Comparison of ENCODE assay signal across 17 cellular contexts in genomic region chr14:100138955-100139354, GRCh38. TPM values are rescaled to one million over a fixed set of nuclear protein-coding genes. Genes with fewer than 3 reads are reported as not detected.
DNase-seq lines count a peak whose midpoint lies in the region; ATAC-seq and TF ChIP-seq lines count a peak whose summit lies in the region.
"Had no signal": no experiment of that assay in that cellular context is flagged by ENCODE, and none has a peak within 500 bp of the region (broad histone marks: within the 10 kb centered on the region; RNA-seq: fewer than 3 reads in every experiment).

No MANE protein-coding gene starts in this region.

- DNase-seq in T-helper 2 cell treated with Interferon-gamma antibody and Interleukin-4, amounts not matched to agents 5 μg/mL and 100 μg/mL, for 36 hours (ENCODE audit: low spot score), result no peak
- DNase-seq in T-helper 2 cell (no peak), DND-41 (no peak), activated gamma-delta T cell treated with Interleukin-2 at 50 U/mL for 16 hours (no peak), DMS114 treated with DMSO at 0.1 percent for 48 hours (lab: John Stamatoyannopoulos, UW; ENCODE audit: unreplicated experiment) (no peak)
- no peak for DNase-seq in activated naive CD8-positive, alpha-beta T cell treated with anti-CD3 and anti-CD28 coated beads for 36 hours
- DNase-seq in naive thymus-derived CD8-positive, alpha-beta T cell, result no peak
- DNase-seq in CD4-positive, alpha-beta memory T cell, result no peak
- DNase-seq: COR-L47, H9, Kasumi-1, NCI-H1417, NCI-H2081, NCI-H510A treated with DMSO at 0.1 percent for 48 hours had no signal

- H3K4me1 Mint-ChIP-seq in T-helper 2 cell treated with Interferon-gamma antibody and Interleukin-4, amounts not matched to agents 5 μg/mL and 100 μg/mL, for 36 hours (ENCODE audit: low read depth), result peaks cover 2% of the 10 kb centered on the region
- H3K4me1 Mint-ChIP-seq in activated naive CD8-positive, alpha-beta T cell treated with anti-CD3 and anti-CD28 coated beads for 36 hours, result peaks cover 10% of the 10 kb centered on the region
- H3K4me1 Mint-ChIP-seq in naive thymus-derived CD8-positive, alpha-beta T cell, result peaks cover 5 to 41% (median 12%) of the 10 kb centered on the region in 4 donors
- H3K4me1 Mint-ChIP-seq in CD4-positive, alpha-beta memory T cell, result peaks cover 0 to 22% (median 7%) of the 10 kb centered on the region in 4 donors

- H2AFZ ChIP-seq in DND-41 (ENCODE audit: low read depth, low read length), result no peak overlapping the region

- peak overlapping the region; percentile 20 for H3K27ac Mint-ChIP-seq in T-helper 2 cell treated with Interferon-gamma antibody and Interleukin-4, amounts not matched to agents 5 μg/mL and 100 μg/mL, for 36 hours
- peak overlapping the region; percentile 32 for H3K27ac Mint-ChIP-seq in activated naive CD8-positive, alpha-beta T cell treated with anti-CD3 and anti-CD28 coated beads for 36 hours
- H3K27ac Mint-ChIP-seq in naive thymus-derived CD8-positive, alpha-beta T cell, result peak overlapping the region; percentile 11 to 80 (median 60)
- H3K27ac Mint-ChIP-seq in CD4-positive, alpha-beta memory T cell, result peak overlapping the region in 1 of 7 donors; percentile 52
- H3K27ac Mint-ChIP-seq: H9 had no signal

- no peaks in the 10 kb centered on the region for H3K27me3 ChIP-seq in DND-41 (ENCODE audit: insufficient read depth, low read length, poor library complexity)
- no peaks in the 10 kb centered on the region for H3K27me3 ChIP-seq in CD4-positive, alpha-beta memory T cell (ENCODE audit: insufficient read depth, low read length)
- H3K27me3 ChIP-seq: BLaER1, Peyer's patch had no signal

- 0 out of 3 replicates have a peak, but pooled peaks have one; percentile 4 for ATAC-seq in DND-41 (ENCODE audit: insufficient read depth, low read depth)
- no peak for ATAC-seq in naive thymus-derived CD8-positive, alpha-beta T cell

- POLR2A ChIA-PET in naive thymus-derived CD8-positive, alpha-beta T cell (lab: Charles Lee), result interaction anchor here (0.7 to 1.5 kb wide), 3 partner anchors 11 to 70 kb away, joined by 3 to 7 read pairs (median 4); no protein-coding TSS in a partner anchor
- POLR2A ChIA-PET in CD4-positive, alpha-beta memory T cell (lab: Charles Lee; ENCODE audit: partially characterized antibody), result interaction anchor here (0.6 to 4.8 kb wide), 5 partner anchors 8 to 89 kb away, joined by 3 to 23 read pairs (median 3); partner anchors contain the start of gene EVL

- intact Hi-C loops in CD4-positive, alpha-beta memory T cell (cut with micrococcal nuclease), result no loop called here

- H3K36me3 ChIP-seq in DND-41 (ENCODE audit: insufficient read depth, low read length), result peaks cover 100% of the 10 kb centered on the region
- H3K36me3 ChIP-seq in CD4-positive, alpha-beta memory T cell (ENCODE audit: insufficient read depth, low read length), result peaks cover 96% of the 10 kb centered on the region

- H3K9ac ChIP-seq in DND-41 (ENCODE audit: low read depth, low read length), result no peak overlapping the region
- H3K9ac ChIP-seq: BLaER1 had no signal

- H3K4me3 ChIP-seq in DND-41 (ENCODE audit: low read depth in 1 of 2, low read length in 2 of 2), result no peak overlapping the region
- H3K4me3 ChIP-seq in CD4-positive, alpha-beta memory T cell (ENCODE audit: low read length in 2 of 2), result no peak overlapping the region
- H3K4me3 ChIP-seq: BLaER1, Peyer's patch had no signal

- no peak overlapping the region for H3K4me3 Mint-ChIP-seq in T-helper 2 cell treated with Interferon-gamma antibody and Interleukin-4, amounts not matched to agents 5 μg/mL and 100 μg/mL, for 36 hours
- H3K4me3 Mint-ChIP-seq in activated naive CD8-positive, alpha-beta T cell treated with anti-CD3 and anti-CD28 coated beads for 36 hours, result no peak overlapping the region
- no peak overlapping the region for H3K4me3 Mint-ChIP-seq in naive thymus-derived CD8-positive, alpha-beta T cell
- H3K4me3 Mint-ChIP-seq in CD4-positive, alpha-beta memory T cell, result no peak overlapping the region

- no peaks in the 10 kb centered on the region for H3K27me3 Mint-ChIP-seq in T-helper 2 cell treated with Interferon-gamma antibody and Interleukin-4, amounts not matched to agents 5 μg/mL and 100 μg/mL, for 36 hours (ENCODE audit: low read depth)
- no peaks in the 10 kb centered on the region for H3K27me3 Mint-ChIP-seq in activated naive CD8-positive, alpha-beta T cell treated with anti-CD3 and anti-CD28 coated beads for 36 hours
- no peaks in the 10 kb centered on the region for H3K27me3 Mint-ChIP-seq in naive thymus-derived CD8-positive, alpha-beta T cell
- H3K27me3 Mint-ChIP-seq in CD4-positive, alpha-beta memory T cell, result no peaks in the 10 kb centered on the region

- TF ChIP-seq CTCF in DND-41 (IDR thresholded peaks at IDR 0.05; ENCODE audit: borderline replicate concordance, extremely low read depth, low read length, poor library complexity, severe bottlenecking), result no peak

- no peak overlapping the region for H3K4me2 ChIP-seq in DND-41 (ENCODE audit: insufficient read depth, low read length)

- CTCF ChIA-PET in CD4-positive, alpha-beta memory T cell (lab: Charles Lee; ENCODE audit: partially characterized antibody), result interaction anchor here (1.4 kb wide), 1 partner anchor 17 kb away, joined by 3 read pairs; no protein-coding TSS in a partner anchor

- no peaks in the 10 kb centered on the region for H3K9me3 Mint-ChIP-seq in T-helper 2 cell treated with Interferon-gamma antibody and Interleukin-4, amounts not matched to agents 5 μg/mL and 100 μg/mL, for 36 hours
- no peaks in the 10 kb centered on the region for H3K9me3 Mint-ChIP-seq in activated naive CD8-positive, alpha-beta T cell treated with anti-CD3 and anti-CD28 coated beads for 36 hours
- no peaks in the 10 kb centered on the region for H3K9me3 Mint-ChIP-seq in naive thymus-derived CD8-positive, alpha-beta T cell
- H3K9me3 Mint-ChIP-seq in CD4-positive, alpha-beta memory T cell, result peaks cover 0 to 2% (median 0%) of the 10 kb centered on the region in 8 donors
- H3K9me3 Mint-ChIP-seq: H9 had no signal

- peaks cover 10% of the 10 kb centered on the region for H3K79me2 ChIP-seq in DND-41 (ENCODE audit: insufficient read depth, low read length)

- H4K20me1 ChIP-seq in DND-41 (ENCODE audit: insufficient read depth, low read length), result peaks cover 58% of the 10 kb centered on the region

- peak overlapping the region; percentile 26; the same call in 1 of the 2 replicates for H3K27ac ChIP-seq in DND-41 (ENCODE audit: low read length)
- H3K27ac ChIP-seq in CD4-positive, alpha-beta memory T cell (ENCODE audit: low read depth, low read length), result no peak overlapping the region
- H3K27ac ChIP-seq: 22Rv1, BLaER1 had no signal

- H3K9me3 ChIP-seq in DND-41 (ENCODE audit: insufficient read depth, low read length, severe bottlenecking), result no peaks in the 10 kb centered on the region
- H3K9me3 ChIP-seq in CD4-positive, alpha-beta memory T cell (ENCODE audit: control insufficient read depth in 1 of 2, low read length in 2 of 2), result no peaks in the 10 kb centered on the region
- H3K9me3 ChIP-seq: BLaER1, Peyer's patch had no signal

- peaks cover 77% of the 10 kb centered on the region for H3K36me3 Mint-ChIP-seq in T-helper 2 cell treated with Interferon-gamma antibody and Interleukin-4, amounts not matched to agents 5 μg/mL and 100 μg/mL, for 36 hours (ENCODE audit: low read depth)
- peaks cover 15% of the 10 kb centered on the region for H3K36me3 Mint-ChIP-seq in activated naive CD8-positive, alpha-beta T cell treated with anti-CD3 and anti-CD28 coated beads for 36 hours
- peaks cover 0 to 89% (median 19%) of the 10 kb centered on the region in 3 donors for H3K36me3 Mint-ChIP-seq in naive thymus-derived CD8-positive, alpha-beta T cell
- H3K36me3 Mint-ChIP-seq in CD4-positive, alpha-beta memory T cell, result peaks cover 65 to 83% of the 10 kb centered on the region in 2 donors

- H3K4me1 ChIP-seq in DND-41 (ENCODE audit: insufficient read depth, low read length), result no peaks in the 10 kb centered on the region; the same call in 1 of the 2 replicates
- no peaks in the 10 kb centered on the region for H3K4me1 ChIP-seq in CD4-positive, alpha-beta memory T cell (ENCODE audit: insufficient read depth, low read length)

RNA-seq across cellular contexts. Expression of gene DEGS2, which starts 20.5 kb away (rescaled TPM):
- total RNA-seq in activated naive CD8-positive, alpha-beta T cell treated with anti-CD3 and anti-CD28 coated beads for 36 hours, result 1 to 10 TPM; 1.6 to 1.8 TPM
- total RNA-seq in naive thymus-derived CD8-positive, alpha-beta T cell, result under 1 TPM in 1 of 2 experiments, not detected in 1; 0.49 TPM
- polyA plus RNA-seq in naive thymus-derived CD8-positive, alpha-beta T cell, result 1 to 10 TPM in 2 of 3 donors, under 1 TPM in 1; 0.39 to 1.1 (median 1.0) TPM
- under 1 TPM in 1 of 2 experiments, not detected in 1; 0.14 TPM for total RNA-seq in CD4-positive, alpha-beta memory T cell
- under 1 TPM in 1 of 2 donors, not detected in 1; 0.81 TPM for polyA plus RNA-seq in CD4-positive, alpha-beta memory T cell
